Comparison of ENCODE assay signal across 8 cellular contexts in the genomic region with DNA sequence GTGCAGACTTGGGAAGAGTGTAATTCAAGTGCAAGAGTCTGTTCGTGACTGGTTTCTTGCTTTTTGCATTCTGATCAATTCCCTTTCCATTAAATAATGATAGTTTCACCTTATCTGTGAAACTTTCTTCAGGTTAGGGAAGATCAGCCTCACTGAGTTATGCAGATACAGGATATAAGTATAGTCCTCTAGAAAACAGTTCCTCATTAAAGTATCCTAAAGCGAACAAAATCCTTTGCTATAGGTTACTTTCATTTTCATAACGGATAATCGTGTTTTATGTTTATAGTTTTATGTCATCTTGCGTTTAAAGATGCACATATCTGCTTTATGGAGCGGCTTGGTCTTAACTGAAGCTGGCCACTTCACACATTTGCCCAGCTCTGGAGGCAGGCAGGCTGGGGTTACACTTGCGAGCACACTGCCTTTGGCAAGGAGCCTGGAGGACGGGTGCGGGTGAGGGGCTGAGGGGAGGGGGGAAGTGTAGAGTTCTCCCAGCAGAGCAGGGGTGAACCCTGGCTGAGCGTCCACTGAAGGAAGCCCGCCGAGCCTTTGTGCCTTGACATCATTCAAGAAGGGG.
DNase-seq lines count a peak whose midpoint lies in the region; ATAC-seq and TF ChIP-seq lines count a peak whose summit lies in the region.

No MANE protein-coding gene starts in this region.

- H3K4me1 Mint-ChIP-seq in CD4-positive, CD25-positive, alpha-beta regulatory T cell = peaks cover 9 to 30% (median 20%) of the 10 kb centered on the region in 4 donors
- H3K4me1 Mint-ChIP-seq in natural killer cell treated with Interleukin-12 subunit alpha and Interleukin-12 subunit beta and Interleukin-15 and Interleukin-18, amount 100 ng/mL, for 72 hours (ENCODE audit: low read depth in 2 of 2) = peaks cover 21 to 27% of the 10 kb centered on the region in 2 donors

- no peak for TF ChIP-seq CTCF in MM.1S (IDR thresholded peaks at IDR 0.05; ENCODE audit: low read length)
- TF ChIP-seq CTCF in colonic mucosa (IDR thresholded peaks at IDR 0.05) = no peak

- H3K36me3 ChIP-seq in CD4-positive, CD25-positive, alpha-beta regulatory T cell (ENCODE audit: control insufficient read depth, insufficient read depth, low read length) = no peaks in the 10 kb centered on the region
- no peaks in the 10 kb centered on the region for H3K36me3 ChIP-seq in MM.1S (replicated peaks; ENCODE audit: insufficient read depth, low read length)
- no peaks in the 10 kb centered on the region for H3K36me3 ChIP-seq in colonic mucosa

- H3K9ac ChIP-seq in MM.1S (ENCODE audit: low read length) = peak overlapping the region; percentile 4; the same call in 1 of the 2 replicates
- H3K9ac ChIP-seq in colonic mucosa (ENCODE audit: low read depth in 2 of 2, low read length in 2 of 2) = no peak overlapping the region

- no peaks in the 10 kb centered on the region for H3K9me2 ChIP-seq in MM.1S (replicated peaks; ENCODE audit: insufficient read depth, low read length)

- H3K4me2 ChIP-seq in MM.1S (ENCODE audit: low read depth, low read length) = peak overlapping the region; percentile 78

- ATAC-seq in CD4-positive, CD25-positive, alpha-beta regulatory T cell (ENCODE audit: low read depth in 2 of 2) = no peak
- peak in 1 of 2 donors; percentile 44 for ATAC-seq in natural killer cell treated with Interleukin-12 subunit alpha and Interleukin-12 subunit beta and Interleukin-15 and Interleukin-18, amount 100 ng/mL, for 72 hours
- ATAC-seq in HG03378 (IDR thresholded peaks at IDR 0.05; ENCODE audit: unreplicated experiment) = no peak

- intact Hi-C loops in colonic mucosa (cut with DNase I) = loop anchor here (5.0 to 10.0 kb wide), 2 partner anchors 75 to 292 kb away; no protein-coding TSS in a partner anchor

- peaks cover 11% of the 10 kb centered on the region for H3K27me3 ChIP-seq in CD4-positive, CD25-positive, alpha-beta regulatory T cell (ENCODE audit: control insufficient read depth, insufficient read depth, low read length)
- no peaks in the 10 kb centered on the region for H3K27me3 ChIP-seq in MM.1S (replicated peaks; ENCODE audit: insufficient read depth, low read length)
- no peaks in the 10 kb centered on the region for H3K27me3 ChIP-seq in colonic mucosa

- H3K4me1 ChIP-seq in CD4-positive, CD25-positive, alpha-beta regulatory T cell (ENCODE audit: control insufficient read depth, insufficient read depth, low read length, poor library complexity, severe bottlenecking) = peaks cover 16% of the 10 kb centered on the region
- H3K4me1 ChIP-seq in MM.1S (ENCODE audit: low read length) (peaks cover 7% of the 10 kb centered on the region; the same call in 1 of the 2 replicates), colonic mucosa (no peaks in the 10 kb centered on the region)

- no peaks in the 10 kb centered on the region for H3K9me3 ChIP-seq in CD4-positive, CD25-positive, alpha-beta regulatory T cell (ENCODE audit: control insufficient read depth in 2 of 2, low read length in 2 of 2)
- no peaks in the 10 kb centered on the region for H3K9me3 ChIP-seq in MM.1S (replicated peaks; ENCODE audit: insufficient read depth, low read length)
- no peaks in the 10 kb centered on the region for H3K9me3 ChIP-seq in colonic mucosa

- no peaks in the 10 kb centered on the region for H3K9me3 Mint-ChIP-seq in CD4-positive, CD25-positive, alpha-beta regulatory T cell
- H3K9me3 Mint-ChIP-seq in natural killer cell treated with Interleukin-12 subunit alpha and Interleukin-12 subunit beta and Interleukin-15 and Interleukin-18, amount 100 ng/mL, for 72 hours = no peaks in the 10 kb centered on the region

- H3K4me3 ChIP-seq in CD4-positive, CD25-positive, alpha-beta regulatory T cell (ENCODE audit: low read depth, low read length) = peak overlapping the region; percentile 92
- H3K4me3 ChIP-seq in MM.1S (ENCODE audit: low read length) (peak overlapping the region; percentile 46), colonic mucosa (peak overlapping the region; percentile 1)

- H3K27ac Mint-ChIP-seq in CD4-positive, CD25-positive, alpha-beta regulatory T cell = peak overlapping the region; percentile 43 to 93 (median 92)
- peak overlapping the region; percentile 68 to 76 for H3K27ac Mint-ChIP-seq in natural killer cell treated with Interleukin-12 subunit alpha and Interleukin-12 subunit beta and Interleukin-15 and Interleukin-18, amount 100 ng/mL, for 72 hours

- H3K4me3 Mint-ChIP-seq in CD4-positive, CD25-positive, alpha-beta regulatory T cell = peak overlapping the region; percentile 78 to 93 (median 88)
- peak overlapping the region; percentile 83 for H3K4me3 Mint-ChIP-seq in natural killer cell treated with Interleukin-12 subunit alpha and Interleukin-12 subunit beta and Interleukin-15 and Interleukin-18, amount 100 ng/mL, for 72 hours

- H3K27ac ChIP-seq in CD4-positive, CD25-positive, alpha-beta regulatory T cell (ENCODE audit: insufficient read depth, low read length, poor library complexity, severe bottlenecking) = no peak overlapping the region
- peak overlapping the region; percentile 32; the same call in 1 of the 2 replicates for H3K27ac ChIP-seq in MM.1S (ENCODE audit: low read length)
- H3K27ac ChIP-seq in colonic mucosa = no peak overlapping the region

- peaks cover 23% of the 10 kb centered on the region for H3K27me3 Mint-ChIP-seq in CD4-positive, CD25-positive, alpha-beta regulatory T cell
- H3K27me3 Mint-ChIP-seq in natural killer cell treated with Interleukin-12 subunit alpha and Interleukin-12 subunit beta and Interleukin-15 and Interleukin-18, amount 100 ng/mL, for 72 hours = no peaks in the 10 kb centered on the region

- H3K79me2 ChIP-seq in MM.1S (ENCODE audit: low read length) = no peaks in the 10 kb centered on the region

- peak in 1 of 3 donors; percentile 32 for DNase-seq in CD4-positive, CD25-positive, alpha-beta regulatory T cell
- DNase-seq in MM.1S (peak; percentile 37), colonic mucosa (no peak), ureter (ENCODE audit: low spot score) (no peak), activated gamma-delta T cell (lab: John Stamatoyannopoulos, UW) (no peak), HuH-7.5 (ENCODE audit: low spot score) (no peak)
- no peak for DNase-seq in natural killer cell treated with Interleukin-12 subunit alpha and Interleukin-12 subunit beta and Interleukin-15 and Interleukin-18, amount 100 ng/mL, for 72 hours (ENCODE audit: low spot score)

- H3K36me3 Mint-ChIP-seq in CD4-positive, CD25-positive, alpha-beta regulatory T cell = no peaks in the 10 kb centered on the region
- H3K36me3 Mint-ChIP-seq in natural killer cell treated with Interleukin-12 subunit alpha and Interleukin-12 subunit beta and Interleukin-15 and Interleukin-18, amount 100 ng/mL, for 72 hours = no peaks in the 10 kb centered on the region

- H2AFZ ChIP-seq in MM.1S (ENCODE audit: low read length) = peak overlapping the region; percentile 37

- H4K20me1 ChIP-seq in MM.1S (ENCODE audit: insufficient read depth, low read length) = no peaks in the 10 kb centered on the region

- H3F3A ChIP-seq in MM.1S (ENCODE audit: insufficient read depth, low read length) = no peaks in the 10 kb centered on the region

Comparison
In these comparisons a context has a peak if more than half of its experiments do, and no peak if none do; other contexts are left out.
1. H3K4me3 ChIP-seq: peak in every context shown above with its lines; median percentile 92 in CD4-positive, CD25-positive, alpha-beta regulatory T cell; 46 in MM.1S; 1 in colonic mucosa.